ENCODE assay signal across 8 cellular contexts in the genomic region with DNA sequence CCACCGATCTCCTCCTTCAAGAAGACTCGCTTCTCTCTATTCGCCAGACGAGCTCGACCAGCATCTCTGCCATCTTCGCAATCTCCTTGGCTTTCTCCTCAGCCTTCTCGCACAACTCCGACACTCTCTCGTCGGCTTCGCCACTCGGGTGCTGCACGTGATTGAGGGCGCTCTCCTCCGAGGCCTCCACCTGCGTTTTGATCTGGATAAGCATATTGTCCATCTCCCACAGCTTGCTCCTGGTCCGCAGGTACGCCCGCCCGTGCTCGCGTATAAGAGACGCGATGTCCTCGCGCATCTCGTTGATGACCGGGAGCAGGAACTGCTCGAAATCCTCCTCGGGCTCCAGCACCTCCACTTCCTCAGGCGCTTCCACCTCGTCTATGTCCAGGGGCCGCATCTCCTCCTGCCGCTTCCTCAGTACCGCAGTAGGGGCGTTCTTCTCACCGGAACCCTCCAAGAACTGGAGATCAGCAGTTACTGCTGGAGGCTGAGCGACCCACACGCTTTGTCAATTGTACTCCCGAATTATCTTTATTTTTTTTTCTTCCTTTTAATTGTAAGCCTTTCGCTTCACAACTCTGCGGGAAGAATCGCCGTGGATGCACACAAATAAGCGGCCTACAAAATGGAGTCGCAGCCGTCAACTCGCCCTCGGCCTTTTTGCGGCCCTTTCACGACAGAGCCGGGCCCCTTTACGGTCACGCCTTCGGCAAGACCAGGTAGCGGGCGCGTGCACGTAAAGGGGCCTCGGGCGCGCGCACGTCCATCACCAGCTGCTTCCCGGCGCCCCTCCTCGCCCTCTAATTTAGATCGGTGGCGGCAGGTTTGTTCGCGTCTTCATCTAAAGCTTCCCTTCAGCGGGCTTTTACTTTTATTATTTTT. TPM values are rescaled to one million over a fixed set of nuclear protein-coding genes. Genes with fewer than 3 reads are reported as not detected.
DNase-seq lines count a peak whose midpoint lies in the region; ATAC-seq and TF ChIP-seq lines count a peak whose summit lies in the region.

Gene MRFAP1L1, minus strand, starts transcription at position 636 of the 885 bp plus-strand sequence. Its CDS starts 236 bp downstream, at position 400.

- intact Hi-C loops in naive thymus-derived CD4-positive, alpha-beta T cell (cut with micrococcal nuclease), result loop anchor here (1.0 to 2.0 kb wide), 11 partner anchors 8 to 359 kb away; partner anchors contain the start of genes MAN2B2 (in 2 of the 2), MRFAP1 (in 2 of the 2), GRPEL1 (in 1 of the 2) and TBC1D14 (in 1 of the 2)

- peaks cover 53% of the 10 kb centered on the region for H3K36me3 Mint-ChIP-seq in activated T-helper 17 cell treated with anti-CD3 and anti-CD28 coated beads, Interleukin-2, amount 50 U/mL, for 72 hours (ENCODE audit: low read depth)
- peaks cover 20 to 48% (median 31%) of the 10 kb centered on the region in 5 donors for H3K36me3 Mint-ChIP-seq in naive thymus-derived CD4-positive, alpha-beta T cell
- peaks cover 46% of the 10 kb centered on the region for H3K36me3 Mint-ChIP-seq in stimulated activated memory B cell treated with anti-CD40 and anti-IgM and Interleukin-4, amounts not matched to agents 10 μg/mL and 1 μg/mL and 100 μg/mL, for 72 hours

- no peaks in the 10 kb centered on the region for H3F3A ChIP-seq in GM23248 (ENCODE audit: insufficient read depth)

- H3K4me1 ChIP-seq in GM23248 (ENCODE audit: insufficient read depth) (peaks cover 13% of the 10 kb centered on the region), fibroblast of lung (ENCODE audit: control insufficient read depth, extremely low read depth, insufficient read depth, low read length) (peaks cover 3% of the 10 kb centered on the region)
- H3K4me1 ChIP-seq in naive thymus-derived CD4-positive, alpha-beta T cell (ENCODE audit: control insufficient read depth in 2 of 2, insufficient read depth in 2 of 2, low read length in 2 of 2), result peaks cover 38 to 48% of the 10 kb centered on the region in 2 donors

- H3K27ac Mint-ChIP-seq in activated T-helper 17 cell treated with anti-CD3 and anti-CD28 coated beads, Interleukin-2, amount 50 U/mL, for 72 hours, result peak within 1 kb of the TSS; percentile 98
- H3K27ac Mint-ChIP-seq in naive thymus-derived CD4-positive, alpha-beta T cell, result peak within 1 kb of the TSS; percentile 95 to 99 (median 98)
- peak within 1 kb of the TSS; percentile 95 for H3K27ac Mint-ChIP-seq in stimulated activated memory B cell treated with anti-CD40 and anti-IgM and Interleukin-4, amounts not matched to agents 10 μg/mL and 1 μg/mL and 100 μg/mL, for 72 hours

- H3K79me2 ChIP-seq in GM23248 (ENCODE audit: insufficient read depth) (peaks cover 51% of the 10 kb centered on the region), fibroblast of lung (ENCODE audit: control insufficient read depth, insufficient read depth, low read length) (peaks cover 44% of the 10 kb centered on the region)

- H2AFZ ChIP-seq in GM23248, result peak within 1 kb of the TSS; percentile 89
- peak within 1 kb of the TSS; percentile 94 for H2AFZ ChIP-seq in fibroblast of lung (ENCODE audit: low read length)

- H3K4me3 Mint-ChIP-seq in activated T-helper 17 cell treated with anti-CD3 and anti-CD28 coated beads, Interleukin-2, amount 50 U/mL, for 72 hours, result peak within 1 kb of the TSS; percentile 87
- H3K4me3 Mint-ChIP-seq in naive thymus-derived CD4-positive, alpha-beta T cell, result peak within 1 kb of the TSS; percentile 96 to 100 (median 98)
- H3K4me3 Mint-ChIP-seq in stimulated activated memory B cell treated with anti-CD40 and anti-IgM and Interleukin-4, amounts not matched to agents 10 μg/mL and 1 μg/mL and 100 μg/mL, for 72 hours, result peak within 1 kb of the TSS; percentile 98

- DNase-seq in DMS79 treated with DMSO at 0.1 percent for 48 hours (lab: John Stamatoyannopoulos, UW) (peak; percentile 83), GM23248 (peak; percentile 99), LNCaP clone FGC (ENCODE audit: low read depth) (peak; percentile 92), RWPE1 (ENCODE audit: low spot score) (peak; percentile 95), fibroblast of lung (ENCODE audit: low read depth in 2 of 2) (peak; percentile 98 to 99)
- peak; percentile 91 to 98 (median 97) for DNase-seq in naive thymus-derived CD4-positive, alpha-beta T cell

- H4K20me1 ChIP-seq in GM23248 (ENCODE audit: insufficient read depth) (no peaks in the 10 kb centered on the region), fibroblast of lung (ENCODE audit: control insufficient read depth, extremely low read depth, insufficient read depth, low read length) (no peaks in the 10 kb centered on the region)

- no peaks in the 10 kb centered on the region; the same call in 1 of the 2 replicates for H3K9me2 ChIP-seq in GM23248 (ENCODE audit: insufficient read depth)

- H3K4me1 Mint-ChIP-seq in activated T-helper 17 cell treated with anti-CD3 and anti-CD28 coated beads, Interleukin-2, amount 50 U/mL, for 72 hours, result peaks cover 54% of the 10 kb centered on the region
- peaks cover 45 to 71% (median 65%) of the 10 kb centered on the region in 7 donors for H3K4me1 Mint-ChIP-seq in naive thymus-derived CD4-positive, alpha-beta T cell
- peaks cover 66% of the 10 kb centered on the region for H3K4me1 Mint-ChIP-seq in stimulated activated memory B cell treated with anti-CD40 and anti-IgM and Interleukin-4, amounts not matched to agents 10 μg/mL and 1 μg/mL and 100 μg/mL, for 72 hours

- TF ChIP-seq CTCF in LNCaP clone FGC (IDR thresholded peaks at IDR 0.05; ENCODE audit: control insufficient read depth, extremely low read depth, insufficient read depth) (no peak), RWPE1 (conservative IDR thresholded peaks at IDR 0.05; ENCODE audit: low read depth) (no peak), fibroblast of lung (conservative IDR thresholded peaks at IDR 0.05 in 1 of 2, IDR thresholded peaks at IDR 0.05 in 1 of 2; ENCODE audit: low read depth in 1 of 2, low read length in 2 of 2) (peak in 1 of 2 donors; percentile 7)

- ATAC-seq in activated T-helper 17 cell treated with anti-CD3 and anti-CD28 coated beads, Interleukin-2, amount 50 U/mL, for 72 hours (replicated peaks), result peak; percentile 71
- peak; percentile 99 for ATAC-seq in naive thymus-derived CD4-positive, alpha-beta T cell
- ATAC-seq in stimulated activated memory B cell treated with anti-CD40 and anti-IgM and Interleukin-4, amounts not matched to agents 10 μg/mL and 1 μg/mL and 100 μg/mL, for 72 hours, result peak; percentile 92

- no peaks in the 10 kb centered on the region for H3K27me3 Mint-ChIP-seq in activated T-helper 17 cell treated with anti-CD3 and anti-CD28 coated beads, Interleukin-2, amount 50 U/mL, for 72 hours
- H3K27me3 Mint-ChIP-seq in naive thymus-derived CD4-positive, alpha-beta T cell, result peaks cover 0 to 8% (median 0%) of the 10 kb centered on the region in 5 donors
- no peaks in the 10 kb centered on the region for H3K27me3 Mint-ChIP-seq in stimulated activated memory B cell treated with anti-CD40 and anti-IgM and Interleukin-4, amounts not matched to agents 10 μg/mL and 1 μg/mL and 100 μg/mL, for 72 hours

- no peaks in the 10 kb centered on the region for H3K27me3 ChIP-seq in GM23248 (replicated peaks; ENCODE audit: insufficient read depth)
- H3K27me3 ChIP-seq in fibroblast of lung (ENCODE audit: control insufficient read depth, insufficient read depth, low read length), result no peaks in the 10 kb centered on the region
- no peaks in the 10 kb centered on the region for H3K27me3 ChIP-seq in naive thymus-derived CD4-positive, alpha-beta T cell (ENCODE audit: control insufficient read depth in 2 of 2, insufficient read depth in 2 of 2, low read length in 2 of 2)

- peaks cover 13% of the 10 kb centered on the region for H3K36me3 ChIP-seq in GM23248 (ENCODE audit: low read depth)
- no peaks in the 10 kb centered on the region for H3K36me3 ChIP-seq in fibroblast of lung (ENCODE audit: control insufficient read depth, insufficient read depth, low read length)
- H3K36me3 ChIP-seq in naive thymus-derived CD4-positive, alpha-beta T cell (ENCODE audit: control insufficient read depth in 2 of 3, insufficient read depth in 3 of 3, low read length in 3 of 3), result peaks cover 0 to 20% (median 0%) of the 10 kb centered on the region in 3 experiments

- H3K9me3 ChIP-seq in GM23248 (ENCODE audit: low read depth) (no peaks in the 10 kb centered on the region), fibroblast of lung (ENCODE audit: control insufficient read depth, insufficient read depth, low read depth, low read length) (no peaks in the 10 kb centered on the region)
- no peaks in the 10 kb centered on the region for H3K9me3 ChIP-seq in naive thymus-derived CD4-positive, alpha-beta T cell (ENCODE audit: control insufficient read depth in 2 of 3, low read length in 3 of 3)

- no peaks in the 10 kb centered on the region for H3K9me3 Mint-ChIP-seq in activated T-helper 17 cell treated with anti-CD3 and anti-CD28 coated beads, Interleukin-2, amount 50 U/mL, for 72 hours
- peaks cover 0 to 5% (median 0%) of the 10 kb centered on the region in 11 donors for H3K9me3 Mint-ChIP-seq in naive thymus-derived CD4-positive, alpha-beta T cell
- H3K9me3 Mint-ChIP-seq in stimulated activated memory B cell treated with anti-CD40 and anti-IgM and Interleukin-4, amounts not matched to agents 10 μg/mL and 1 μg/mL and 100 μg/mL, for 72 hours, result no peaks in the 10 kb centered on the region

- peak within 1 kb of the TSS; percentile 97 for H3K4me2 ChIP-seq in GM23248 (ENCODE audit: unreplicated experiment)
- H3K4me2 ChIP-seq in fibroblast of lung (ENCODE audit: extremely low read depth, insufficient read depth, low read length), result peak within 1 kb of the TSS; percentile 75

- H3K9ac ChIP-seq in GM23248, result peak within 1 kb of the TSS; percentile 81
- H3K9ac ChIP-seq in fibroblast of lung (ENCODE audit: insufficient read depth, low read length), result peak within 1 kb of the TSS; percentile 64

- in situ Hi-C loops in GM23248 (cut with MboI), result loop anchor here (10.0 kb wide), 1 partner anchor 365 kb away; no protein-coding TSS in a partner anchor

- H3K27ac ChIP-seq in GM23248 (peak within 1 kb of the TSS; percentile 68), RWPE1 (peak within 1 kb of the TSS; percentile 85), fibroblast of lung (ENCODE audit: insufficient read depth, low read length) (peak within 1 kb of the TSS; percentile 76)
- H3K27ac ChIP-seq in naive thymus-derived CD4-positive, alpha-beta T cell (ENCODE audit: low read depth, low read length), result peak within 1 kb of the TSS; percentile 86

- H3K4me3 ChIP-seq in GM23248 (peak within 1 kb of the TSS; percentile 81), LNCaP clone FGC (ENCODE audit: low read depth, low read length) (peak within 1 kb of the TSS; percentile 89), fibroblast of lung (replicated peaks in 1 of 4; ENCODE audit: control extremely low read depth in 1 of 4, insufficient read depth in 1 of 4, low read depth in 3 of 4, low read length in 4 of 4) (peak within 1 kb of the TSS; percentile 79 to 96 (median 86))
- H3K4me3 ChIP-seq in naive thymus-derived CD4-positive, alpha-beta T cell (ENCODE audit: low read length), result peak within 1 kb of the TSS; percentile 93

- 1% methylated on average over 72 of the region's 72 CpGs for WGBS in GM23248 (ENCODE audit: low coverage in 1 of 2, low lambda C conversion rate in 2 of 2, missing lambda C conversion rate in 2 of 2), 2 experiments

- CTCF ChIA-PET in RWPE1 (lab: Yijun Ruan, JAX), result interaction anchor here (0.7 kb wide), 2 partner anchors 12 to 1491 kb away, joined by 4 read pairs; no protein-coding TSS in a partner anchor
- CTCF ChIA-PET in naive thymus-derived CD4-positive, alpha-beta T cell (lab: Charles Lee), result interaction anchor here (0.6 to 4.6 kb wide), 8 partner anchors 9 to 361 kb away, joined by 3 to 44 read pairs (median 6); partner anchors contain the start of gene MRFAP1

- POLR2A ChIA-PET in RWPE1 (lab: Yijun Ruan, JAX; ENCODE audit: low non-redundant PET), result no interaction called here
- POLR2A ChIA-PET in naive thymus-derived CD4-positive, alpha-beta T cell (lab: Charles Lee), result interaction anchor here (0.8 to 23.6 kb wide), 15 partner anchors 9 to 360 kb away, joined by 3 to 696 read pairs (median 5); partner anchors contain the start of genes GRPEL1, MRFAP1 and S100P

RNA-seq across cellular contexts. Expression of gene MRFAP1L1, which starts in this region (rescaled TPM):
- total RNA-seq in GM23248 (2014; rRNA removed; shearing (Covaris generic)), result 44.1 and 62.6 TPM in 2 replicates
- polyA plus RNA-seq in GM23248 (2016; fragmentation: Nextera tagmentation; extraction: Ambion mirVana), result 43.9 and 46.1 TPM in 2 replicates
- 10 to 100 TPM; 35.8 to 53.6 TPM for total RNA-seq in activated T-helper 17 cell treated with anti-CD3 and anti-CD28 coated beads, Interleukin-2, amount 50 U/mL, for 72 hours
- 41.6 and 45.5 TPM in 2 replicates for total RNA-seq in fibroblast of lung
- polyA plus RNA-seq in fibroblast of lung, result 64.7 and 77.4 TPM in 2 replicates
- polyA plus RNA-seq in fibroblast of lung (2012), result 45.5 and 54.7 TPM in 2 replicates
- 3.7 and 16.2 TPM in 2 replicates for polyA minus RNA-seq in fibroblast of lung (ENCODE audit: low replicate concordance)
- 100 to 1,000 TPM in 2 of 5 experiments, 10 to 100 TPM in 3; 24.8 to 124 (median 73.6) TPM for total RNA-seq in naive thymus-derived CD4-positive, alpha-beta T cell
- polyA plus RNA-seq in naive thymus-derived CD4-positive, alpha-beta T cell, result 100 to 1,000 TPM; 116 to 160 TPM

Comparison
In these comparisons a context has a peak if more than half of its experiments do, and no peak if none do; other contexts are left out.
1. Peak in every context shown above with its lines: DNase-seq, ATAC-seq, H3K4me3 ChIP-seq and H3K27ac ChIP-seq.